ENCODE assay signal across 8 cellular contexts in the genomic region with DNA sequence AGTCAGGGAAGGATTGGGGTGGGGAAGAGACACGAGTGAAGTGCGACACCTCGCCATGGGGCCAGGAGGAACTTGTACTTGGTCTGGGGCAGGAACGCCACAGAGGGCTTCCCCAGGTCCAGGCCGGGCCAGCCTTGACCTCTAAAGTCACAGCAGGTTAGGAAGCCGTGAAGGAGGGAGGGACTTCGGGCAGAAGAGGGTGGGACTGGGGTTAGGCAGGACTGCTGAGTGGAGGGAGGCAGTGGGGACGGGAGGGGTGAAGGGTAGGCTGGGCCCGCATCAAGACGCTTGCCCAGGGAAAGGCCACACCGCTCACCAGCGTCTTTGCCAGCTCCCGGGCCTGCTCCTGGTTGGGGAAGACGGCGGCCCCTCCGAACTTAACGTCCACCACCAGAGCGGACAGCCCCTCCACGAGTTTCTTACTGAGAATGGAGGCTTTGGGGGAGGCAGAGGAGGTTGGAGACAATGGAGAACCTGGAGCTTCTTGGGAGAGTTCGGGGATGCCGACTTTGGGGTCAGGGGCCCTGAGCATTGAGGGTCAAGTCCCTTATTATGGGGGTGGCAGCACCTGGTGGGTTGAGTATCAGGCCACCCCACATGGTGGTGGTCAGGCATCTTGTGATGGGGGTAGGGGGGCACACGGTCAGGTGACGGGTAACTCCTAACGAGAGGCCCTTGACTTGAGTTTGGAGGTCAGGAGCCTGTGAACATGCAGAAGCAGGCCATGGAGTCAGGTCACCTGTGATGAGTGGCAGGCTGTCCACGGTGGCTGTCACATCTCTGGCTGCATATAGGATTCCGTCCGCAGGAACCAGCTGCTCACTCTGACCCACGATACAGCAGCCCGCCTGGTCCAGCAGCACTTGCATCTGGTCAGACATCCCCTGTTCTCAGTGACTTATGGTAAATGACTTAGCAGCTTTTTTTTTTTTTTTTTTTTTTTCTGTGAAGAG. TPM values are rescaled to one million over a fixed set of nuclear protein-coding genes. Genes with fewer than 3 reads are reported as not detected.
A peak's percentile ranks its signal among the peaks of the same experiment; 100 is the strongest.
DNase-seq lines count a peak whose midpoint lies in the region; ATAC-seq and TF ChIP-seq lines count a peak whose summit lies in the region.

No MANE protein-coding gene starts in this region.

- POLR2A ChIA-PET in activated CD4-positive, alpha-beta memory T cell treated with anti-CD3 and anti-CD28 coated beads, Interleukin-2, amount 10 ng/mL, durations not matched to agents 7 days and 5 days (lab: Charles Lee): interaction anchor here (0.7 to 12.1 kb wide), 12 partner anchors 11 to 94 kb away, joined by 3 to 583 read pairs (median 18); partner anchors contain the start of genes CHKB, KLHDC7B, LMF2 and NCAPH2

- no peaks in the 10 kb centered on the region for H3K9me3 Mint-ChIP-seq in IgD-negative memory B cell
- no peaks in the 10 kb centered on the region for H3K9me3 Mint-ChIP-seq in activated CD4-positive, alpha-beta memory T cell treated with anti-CD3 and anti-CD28 coated beads, Interleukin-2, amount 10 ng/mL, durations not matched to agents 7 days and 5 days

- peaks cover 28% of the 10 kb centered on the region for H3K79me2 ChIP-seq in osteoblast (ENCODE audit: insufficient read depth, low read length)

- H2AFZ ChIP-seq in osteoblast (ENCODE audit: low read length): peak overlapping the region; percentile 50

- peak overlapping the region; percentile 86 for H3K4me3 ChIP-seq in osteoblast (ENCODE audit: insufficient read depth, low read length)

- peaks cover 18 to 22% (median 20%) of the 10 kb centered on the region in 3 donors for H3K4me1 Mint-ChIP-seq in IgD-negative memory B cell
- H3K4me1 Mint-ChIP-seq in activated CD4-positive, alpha-beta memory T cell treated with anti-CD3 and anti-CD28 coated beads, Interleukin-2, amount 10 ng/mL, durations not matched to agents 7 days and 5 days: peaks cover 43% of the 10 kb centered on the region

- peak; percentile 59 for DNase-seq in ELF-1 (ENCODE audit: low read depth, low spot score)
- peak; percentile 69 for DNase-seq in activated CD4-positive, alpha-beta memory T cell treated with anti-CD3 and anti-CD28 coated beads, Interleukin-2, amount 10 ng/mL, durations not matched to agents 7 days and 5 days
- peak; percentile 44 for DNase-seq in fibroblast of the conjunctiva (ENCODE audit: low read depth)
- peak; percentile 91 for DNase-seq in osteoblast (ENCODE audit: insufficient read length, low spot score, missing footprints)
- no peak for DNase-seq in NCI-H2081 treated with DMSO at 0.1 percent for 48 hours (lab: John Stamatoyannopoulos, UW)
- DNase-seq in epidermal melanocyte (ENCODE audit: insufficient read length, low spot score): no peak

- no peak for TF ChIP-seq CTCF in osteoblast (IDR thresholded peaks at IDR 0.05; ENCODE audit: extremely low read depth, low read depth, low read length)

- no peaks in the 10 kb centered on the region for H3K27me3 Mint-ChIP-seq in IgD-negative memory B cell
- H3K27me3 Mint-ChIP-seq in activated CD4-positive, alpha-beta memory T cell treated with anti-CD3 and anti-CD28 coated beads, Interleukin-2, amount 10 ng/mL, durations not matched to agents 7 days and 5 days: no peaks in the 10 kb centered on the region

- CTCF ChIA-PET in activated CD4-positive, alpha-beta memory T cell treated with anti-CD3 and anti-CD28 coated beads, Interleukin-2, amount 10 ng/mL, durations not matched to agents 7 days and 5 days (lab: Charles Lee): interaction anchor here (0.6 to 6.0 kb wide), 7 partner anchors 15 to 251 kb away, joined by 3 to 150 read pairs (median 4); partner anchors contain the start of genes KLHDC7B, LMF2 and SYCE3

- peaks cover 15% of the 10 kb centered on the region for H3K36me3 ChIP-seq in osteoblast (ENCODE audit: insufficient read depth, low read length)

- no peaks in the 10 kb centered on the region for H3K9me3 ChIP-seq in osteoblast (ENCODE audit: low read depth, low read length)

- no peaks in the 10 kb centered on the region for H3K36me3 Mint-ChIP-seq in IgD-negative memory B cell
- peaks cover 48% of the 10 kb centered on the region for H3K36me3 Mint-ChIP-seq in activated CD4-positive, alpha-beta memory T cell treated with anti-CD3 and anti-CD28 coated beads, Interleukin-2, amount 10 ng/mL, durations not matched to agents 7 days and 5 days (ENCODE audit: low read depth)

- no peaks in the 10 kb centered on the region for H3K27me3 ChIP-seq in osteoblast (ENCODE audit: insufficient read depth, low read length)

- H3K27ac ChIP-seq in osteoblast (ENCODE audit: low read depth, low read length): no peak overlapping the region

- H4K20me1 ChIP-seq in osteoblast (ENCODE audit: insufficient read depth, low read length): peaks cover 29% of the 10 kb centered on the region

- peak overlapping the region; percentile 94 to 98 (median 95) for H3K27ac Mint-ChIP-seq in IgD-negative memory B cell
- H3K27ac Mint-ChIP-seq in activated CD4-positive, alpha-beta memory T cell treated with anti-CD3 and anti-CD28 coated beads, Interleukin-2, amount 10 ng/mL, durations not matched to agents 7 days and 5 days: peak overlapping the region; percentile 89

- H3K4me3 Mint-ChIP-seq in IgD-negative memory B cell: peak overlapping the region; percentile 79 to 96 (median 90)
- peak overlapping the region; percentile 83 for H3K4me3 Mint-ChIP-seq in activated CD4-positive, alpha-beta memory T cell treated with anti-CD3 and anti-CD28 coated beads, Interleukin-2, amount 10 ng/mL, durations not matched to agents 7 days and 5 days

- no peak for ATAC-seq in HG03342 (IDR thresholded peaks at IDR 0.05; ENCODE audit: unreplicated experiment)

- H3K4me2 ChIP-seq in osteoblast (ENCODE audit: insufficient read depth, low read length): peak overlapping the region; percentile 96

- peaks cover 29% of the 10 kb centered on the region for H3K4me1 ChIP-seq in osteoblast (ENCODE audit: insufficient read depth, low read length)

RNA-seq across cellular contexts. Expression of gene SCO2, which starts 1.7 kb away (rescaled TPM):
- polyA plus RNA-seq in IgD-negative memory B cell: 11.8 TPM
- total RNA-seq in activated CD4-positive, alpha-beta memory T cell treated with anti-CD3 and anti-CD28 coated beads, Interleukin-2, amount 10 ng/mL, durations not matched to agents 7 days and 5 days: 1 to 10 TPM; 6.4 to 7.0 TPM
- 5.1 and 5.6 TPM in 2 replicates for total RNA-seq in osteoblast

RNA-seq across cellular contexts. Expression of gene TYMP, which starts 2.7 kb away (rescaled TPM):
- polyA plus RNA-seq in IgD-negative memory B cell: 56.8 TPM
- 10 to 100 TPM; 89.1 to 90.2 TPM for total RNA-seq in activated CD4-positive, alpha-beta memory T cell treated with anti-CD3 and anti-CD28 coated beads, Interleukin-2, amount 10 ng/mL, durations not matched to agents 7 days and 5 days
- total RNA-seq in osteoblast: 14.4 and 30.0 TPM in 2 replicates

RNA-seq across cellular contexts. Expression of gene KLHDC7B, which starts 18.6 kb away (rescaled TPM):
- polyA plus RNA-seq in IgD-negative memory B cell: 4.7 TPM
- 1 to 10 TPM; 8.0 to 8.4 TPM for total RNA-seq in activated CD4-positive, alpha-beta memory T cell treated with anti-CD3 and anti-CD28 coated beads, Interleukin-2, amount 10 ng/mL, durations not matched to agents 7 days and 5 days
- total RNA-seq in osteoblast: 0.29 and 0.72 TPM in 2 replicates

RNA-seq across cellular contexts. Expression of gene NCAPH2, which starts 19.1 kb away (rescaled TPM):
- polyA plus RNA-seq in IgD-negative memory B cell: 39.4 TPM
- 100 to 1,000 TPM; 105 to 108 TPM for total RNA-seq in activated CD4-positive, alpha-beta memory T cell treated with anti-CD3 and anti-CD28 coated beads, Interleukin-2, amount 10 ng/mL, durations not matched to agents 7 days and 5 days
- 24.2 and 27.5 TPM in 2 replicates for total RNA-seq in osteoblast

RNA-seq across cellular contexts. Expression of gene LMF2, which starts 19.6 kb away (rescaled TPM):
- 26.4 TPM for polyA plus RNA-seq in IgD-negative memory B cell
- total RNA-seq in activated CD4-positive, alpha-beta memory T cell treated with anti-CD3 and anti-CD28 coated beads, Interleukin-2, amount 10 ng/mL, durations not matched to agents 7 days and 5 days: 100 to 1,000 TPM; 111 to 114 TPM
- total RNA-seq in osteoblast: 56.8 and 60.7 TPM in 2 replicates

Comparison
In these comparisons a context has a peak if more than half of its experiments do, and no peak if none do; other contexts are left out.
1. DNase-seq: peak in ELF-1 (single experiment), activated CD4-positive, alpha-beta memory T cell treated with anti-CD3 and anti-CD28 coated beads, Interleukin-2, amount 10 ng/mL, durations not matched to agents 7 days and 5 days (single experiment), fibroblast of the conjunctiva (single experiment) and osteoblast (single experiment); none in NCI-H2081 treated with DMSO at 0.1 percent for 48 hours (single experiment) and epidermal melanocyte (single experiment).